In the genomic region with DNA sequence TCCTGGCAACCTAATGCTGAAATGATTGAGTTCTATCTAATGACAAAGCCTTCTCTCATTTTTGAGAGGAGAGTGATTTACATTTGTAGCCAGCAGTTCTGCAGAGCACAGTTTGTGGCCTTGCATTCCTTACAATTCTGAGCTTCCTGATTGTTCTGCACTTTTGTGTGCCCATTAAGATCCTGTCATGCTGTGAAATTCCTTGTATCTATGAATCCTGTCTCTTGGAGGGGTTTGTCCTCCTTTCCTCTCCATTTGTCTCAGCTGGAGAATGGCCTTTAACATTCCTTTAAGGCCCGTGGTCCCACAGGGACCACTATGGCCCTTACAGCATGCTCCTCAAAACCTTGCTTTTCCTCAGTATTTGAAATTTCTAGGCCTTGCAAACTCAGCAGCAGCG, we compare ENCODE assay signal across 29 cellular contexts. TPM values are rescaled to one million over a fixed set of nuclear protein-coding genes. Genes with fewer than 3 reads are reported as not detected.
DNase-seq lines count a peak whose midpoint lies in the region; ATAC-seq and TF ChIP-seq lines count a peak whose summit lies in the region.
"Had no signal": no experiment of that assay in that cellular context is flagged by ENCODE, and none has a peak within 500 bp of the region (broad histone marks: within the 10 kb centered on the region; RNA-seq: fewer than 3 reads in every experiment).

No MANE protein-coding gene starts in this region.

- DNase-seq in WERI-Rb-1 (no peak), glutamatergic neuron (no peak), neural crest cell (ENCODE audit: low read depth, low spot score) (no peak), right lobe of liver (no peak), OCI-M1 (lab: John Stamatoyannopoulos, UW) (no peak), SIG-M5 (lab: John Stamatoyannopoulos, UW) (no peak)
- DNase-seq: activated CD4-positive, alpha-beta T cell treated with anti-CD3 and anti-CD28 coated beads for 4 hours; activated naive CD4-positive, alpha-beta T cell treated with anti-CD3 and anti-CD28 coated beads, Interleukin-2, amount 10 ng/mL, durations not matched to agents 7 days and 5 days; activated T-cell treated with anti-CD3 and anti-CD28 coated beads, Interleukin-2, amount 50 U/mL, for 72 hours; aorta; cerebellar nuclear complex; effector CD4-positive, alpha-beta T cell; left colon; midbrain; natural killer cell; NCI-H1048; NCI-H187 treated with DMSO at 0.1 percent for 48 hours; NCI-H226; posterior cingulate gyrus; stimulated activated CD4-positive, alpha-beta T cell treated with anti-CD3 and anti-CD28 coated beads, Interleukin-1b, Interleukin-23, amount 100 ng/mL, for 48 hours; T-helper 1 cell had no signal

- intact Hi-C loops in right lobe of liver (cut with DNase I), result no loop called here

- no peak for TF ChIP-seq CTCF in WERI-Rb-1 (IDR thresholded peaks at IDR 0.05; ENCODE audit: low read depth, low read length)
- TF ChIP-seq CTCF in glutamatergic neuron (IDR thresholded peaks at IDR 0.05; ENCODE audit: partially characterized antibody, unreplicated experiment), result no peak
- TF ChIP-seq CTCF in neural crest cell (conservative IDR thresholded peaks at IDR 0.05), result no peak
- no peak for TF ChIP-seq CTCF in right lobe of liver (IDR thresholded peaks at IDR 0.05)

- H3K36me3 ChIP-seq in ES-I3 (ENCODE audit: insufficient read depth, low read length) (no peaks in the 10 kb centered on the region), WERI-Rb-1 (peaks cover 9% of the 10 kb centered on the region), right lobe of liver (no peaks in the 10 kb centered on the region)
- H3K36me3 ChIP-seq: HAP-1 had no signal

- H3K27me3 ChIP-seq in WERI-Rb-1 (ENCODE audit: insufficient read depth, low read depth, severe bottlenecking), result no peaks in the 10 kb centered on the region
- no peaks in the 10 kb centered on the region for H3K27me3 ChIP-seq in right lobe of liver

- no peaks in the 10 kb centered on the region for H3K9me3 Mint-ChIP-seq in glutamatergic neuron (ENCODE audit: unreplicated experiment)
- no peaks in the 10 kb centered on the region for H3K9me3 Mint-ChIP-seq in neural crest cell
- H3K9me3 Mint-ChIP-seq: activated naive CD4-positive, alpha-beta T cell treated with anti-CD3 and anti-CD28 coated beads, Interleukin-2, amount 10 ng/mL, durations not matched to agents 7 days and 5 days; activated T-cell treated with anti-CD3 and anti-CD28 coated beads, Interleukin-2, amount 50 U/mL, for 72 hours; natural killer cell; stimulated activated effector memory CD8-positive, alpha-beta T cell treated with anti-CD3 and anti-CD28 coated beads, Interleukin-12 subunit alpha, Interleukin-12 subunit beta, amount 100 ng/mL, for 72 hours had no signal

- 0 out of 2 replicates have a peak overlapping the region, but pooled peaks have one; percentile 7 for H3K9ac ChIP-seq in ES-I3 (ENCODE audit: low read depth, low read length)

- peak overlapping the region; percentile 29 for H3K27ac Mint-ChIP-seq in glutamatergic neuron (ENCODE audit: unreplicated experiment)
- no peak overlapping the region for H3K27ac Mint-ChIP-seq in neural crest cell (ENCODE audit: unreplicated experiment)
- H3K27ac Mint-ChIP-seq: activated naive CD4-positive, alpha-beta T cell treated with anti-CD3 and anti-CD28 coated beads, Interleukin-2, amount 10 ng/mL, durations not matched to agents 7 days and 5 days; activated T-cell treated with anti-CD3 and anti-CD28 coated beads, Interleukin-2, amount 50 U/mL, for 72 hours; natural killer cell; stimulated activated effector memory CD8-positive, alpha-beta T cell treated with anti-CD3 and anti-CD28 coated beads, Interleukin-12 subunit alpha, Interleukin-12 subunit beta, amount 100 ng/mL, for 72 hours had no signal

- H3K27ac ChIP-seq in WERI-Rb-1 (peak overlapping the region; percentile 85), right lobe of liver (no peak overlapping the region)
- H3K27ac ChIP-seq: C4-2B, skin epidermis had no signal

- peak overlapping the region; percentile 36 for H3K4me3 Mint-ChIP-seq in glutamatergic neuron (ENCODE audit: unreplicated experiment)
- peak overlapping the region; percentile 16 for H3K4me3 Mint-ChIP-seq in neural crest cell
- H3K4me3 Mint-ChIP-seq: activated naive CD4-positive, alpha-beta T cell treated with anti-CD3 and anti-CD28 coated beads, Interleukin-2, amount 10 ng/mL, durations not matched to agents 7 days and 5 days; activated T-cell treated with anti-CD3 and anti-CD28 coated beads, Interleukin-2, amount 50 U/mL, for 72 hours; natural killer cell; stimulated activated effector memory CD8-positive, alpha-beta T cell treated with anti-CD3 and anti-CD28 coated beads, Interleukin-12 subunit alpha, Interleukin-12 subunit beta, amount 100 ng/mL, for 72 hours had no signal

- H3K27me3 Mint-ChIP-seq in glutamatergic neuron (ENCODE audit: unreplicated experiment) (no peaks in the 10 kb centered on the region), neural crest cell (ENCODE audit: low read depth) (no peaks in the 10 kb centered on the region)
- H3K27me3 Mint-ChIP-seq: activated naive CD4-positive, alpha-beta T cell treated with anti-CD3 and anti-CD28 coated beads, Interleukin-2, amount 10 ng/mL, durations not matched to agents 7 days and 5 days had no signal

- no peak overlapping the region for H3K4me3 ChIP-seq in WERI-Rb-1 (ENCODE audit: low read depth, low read length)
- H3K4me3 ChIP-seq in right lobe of liver, result no peak overlapping the region
- H3K4me3 ChIP-seq: HAP-1, skin epidermis had no signal

- 75% methylated on average over 1 of the region's 2 CpGs for WGBS in right lobe of liver (ENCODE audit: insufficient coverage, low coverage, low lambda C conversion rate, missing lambda C conversion rate)

- H3K4me1 ChIP-seq in ES-I3 (ENCODE audit: insufficient read depth, low read length) (peaks cover 58% of the 10 kb centered on the region), right lobe of liver (no peaks in the 10 kb centered on the region)

- ATAC-seq in HG03565 (IDR thresholded peaks at IDR 0.05; ENCODE audit: unreplicated experiment) (no peak), right lobe of liver (no peak)
- ATAC-seq: activated T-cell treated with anti-CD3 and anti-CD28 coated beads, Interleukin-2, amount 50 U/mL, for 72 hours; esophagus mucosa; left colon; natural killer cell; Panc1; stimulated activated effector memory CD8-positive, alpha-beta T cell treated with anti-CD3 and anti-CD28 coated beads, Interleukin-12 subunit alpha, Interleukin-12 subunit beta, amount 100 ng/mL, for 72 hours had no signal

- TF ChIP-seq POLR2A in right lobe of liver (IDR thresholded peaks at IDR 0.05), result no peak

- H3K9me3 ChIP-seq in ES-I3 (ENCODE audit: control insufficient read depth, insufficient read depth, low read length) (no peaks in the 10 kb centered on the region), WERI-Rb-1 (ENCODE audit: severe bottlenecking) (no peaks in the 10 kb centered on the region), right lobe of liver (no peaks in the 10 kb centered on the region)
- H3K9me3 ChIP-seq: HAP-1 had no signal

- peaks cover 22% of the 10 kb centered on the region for H3K4me1 Mint-ChIP-seq in glutamatergic neuron (ENCODE audit: low read depth, unreplicated experiment)
- peaks cover 34% of the 10 kb centered on the region for H3K4me1 Mint-ChIP-seq in neural crest cell
- H3K4me1 Mint-ChIP-seq: activated naive CD4-positive, alpha-beta T cell treated with anti-CD3 and anti-CD28 coated beads, Interleukin-2, amount 10 ng/mL, durations not matched to agents 7 days and 5 days had no signal

- H3K36me3 Mint-ChIP-seq in glutamatergic neuron (ENCODE audit: unreplicated experiment), result no peaks in the 10 kb centered on the region
- peaks cover 3% of the 10 kb centered on the region for H3K36me3 Mint-ChIP-seq in neural crest cell (ENCODE audit: low read depth)
- H3K36me3 Mint-ChIP-seq: activated naive CD4-positive, alpha-beta T cell treated with anti-CD3 and anti-CD28 coated beads, Interleukin-2, amount 10 ng/mL, durations not matched to agents 7 days and 5 days; natural killer cell; stimulated activated effector memory CD8-positive, alpha-beta T cell treated with anti-CD3 and anti-CD28 coated beads, Interleukin-12 subunit alpha, Interleukin-12 subunit beta, amount 100 ng/mL, for 72 hours had no signal

RNA-seq across cellular contexts. Expression of a gene that starts 10.4 kb away (rescaled TPM):
- total RNA-seq in glutamatergic neuron (ENCODE audit: unreplicated experiment), result 86.7 TPM
- 45.6 and 47.6 TPM in 2 replicates for total RNA-seq in neural crest cell
- total RNA-seq in right lobe of liver, result 1 to 10 TPM; 6.3 to 9.1 (median 7.5) TPM
